Comparison of ENCODE assay signal across 8 cellular contexts in the genomic region with DNA sequence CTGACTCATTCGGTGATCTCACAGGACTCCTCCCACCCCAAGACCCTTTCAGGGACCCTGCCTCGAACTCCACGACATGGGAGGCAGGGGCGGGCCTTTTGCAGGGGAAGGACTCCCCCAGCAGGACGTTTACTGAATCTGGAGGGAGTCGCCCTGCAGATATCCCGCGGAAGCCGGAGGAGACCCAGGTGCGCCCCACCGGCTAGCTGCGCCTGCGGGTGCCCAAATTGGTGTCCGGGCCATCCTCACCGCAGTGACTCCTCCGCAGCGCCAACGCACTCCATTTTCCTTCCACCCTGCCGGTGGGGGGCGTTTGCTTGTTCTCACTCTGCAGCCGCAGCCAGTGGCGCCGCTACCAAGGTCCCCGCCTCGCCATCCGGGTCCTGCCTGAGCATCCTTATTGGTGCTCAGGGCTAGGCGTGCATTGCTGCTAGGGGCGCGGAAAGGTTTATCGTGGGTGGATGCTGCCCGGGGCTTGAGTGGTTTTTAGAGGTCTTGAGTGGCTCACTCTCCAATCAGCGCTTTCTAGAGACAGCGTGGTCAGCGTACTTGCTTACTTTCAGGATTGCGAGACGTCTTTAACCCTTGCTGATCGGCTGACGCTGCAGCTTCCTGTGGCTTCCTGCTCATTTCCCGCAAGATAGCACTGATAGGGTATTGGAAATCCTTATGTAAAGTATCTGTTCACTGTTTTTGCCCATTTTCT.
DNase-seq lines count a peak whose midpoint lies in the region; ATAC-seq lines count a peak whose summit lies in the region.

No MANE protein-coding gene starts in this region.

- ATAC-seq in HG02981 (IDR thresholded peaks at IDR 0.05; ENCODE audit: unreplicated experiment), result peak; percentile 96
- ATAC-seq in memory B cell (ENCODE audit: low read depth), result peak; percentile 95

- no peaks in the 10 kb centered on the region for H3K36me3 Mint-ChIP-seq in memory B cell

- peaks cover 8% of the 10 kb centered on the region for H3K9me3 Mint-ChIP-seq in memory B cell

- peaks cover 19% of the 10 kb centered on the region for H3K27me3 Mint-ChIP-seq in memory B cell

- H3K4me3 Mint-ChIP-seq in memory B cell, result peak overlapping the region; percentile 83

- DNase-seq in SIG-M5 treated with dmso at 0.1 percent for 504 hours (lab: John Stamatoyannopoulos, UW; ENCODE audit: unreplicated experiment) (peak; percentile 37), SIG-M5 (lab: John Stamatoyannopoulos, UW) (no peak), NCI-H345 (lab: John Stamatoyannopoulos, UW) (peak; percentile 80), memory B cell (ENCODE audit: low spot score in 2 of 2) (peak; percentile 38 to 45)
- peak; percentile 24 to 47 for DNase-seq in activated CD8-positive, alpha-beta memory T cell treated with anti-CD3 and anti-CD28 coated beads for 1 hour (ENCODE audit: extremely low read depth in 1 of 2, low read depth in 1 of 2)
- DNase-seq in effector CD4-positive, alpha-beta T cell, result peak; percentile 59
- peak; percentile 50 for DNase-seq in stimulated activated CD8-positive, alpha-beta memory T cell treated with anti-CD3 and anti-CD28 coated beads, Interleukin-12 subunit alpha, Interleukin-12 subunit beta, amount 100 ng/mL, for 1 hour (ENCODE audit: low read depth)

- peaks cover 9% of the 10 kb centered on the region for H3K4me1 Mint-ChIP-seq in memory B cell

- no peak overlapping the region for H3K27ac Mint-ChIP-seq in memory B cell
